Comparison of ENCODE assay signal across 19 cellular contexts in the genomic region with DNA sequence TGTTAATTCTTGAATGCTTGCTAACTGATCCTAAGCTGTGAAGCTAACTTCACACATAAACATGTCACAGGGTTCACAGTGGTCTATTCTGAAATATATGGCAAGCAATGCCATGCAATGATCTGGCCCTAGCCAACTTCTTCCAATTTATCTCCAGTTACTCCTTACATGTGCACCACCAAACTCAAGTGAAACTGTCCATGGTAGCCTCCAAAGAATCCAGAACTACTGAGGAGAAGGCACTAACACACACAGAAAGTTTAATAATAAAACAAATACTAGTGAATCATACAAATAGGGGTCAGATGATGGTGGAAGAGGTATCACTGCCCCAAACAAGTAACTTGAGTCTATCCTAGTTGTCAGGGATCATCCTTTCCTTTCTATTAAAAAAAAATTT.
DNase-seq lines count a peak whose midpoint lies in the region; ATAC-seq and TF ChIP-seq lines count a peak whose summit lies in the region.
"Had no signal": no experiment of that assay in that cellular context is flagged by ENCODE, and none has a peak within 500 bp of the region (broad histone marks: within the 10 kb centered on the region; RNA-seq: fewer than 3 reads in every experiment).

No MANE protein-coding gene starts in this region.

- H3K27me3 ChIP-seq in Caco-2 (replicated peaks; ENCODE audit: control insufficient read depth, insufficient read depth, low read length) (no peaks in the 10 kb centered on the region), trophoblast cell (ENCODE audit: insufficient read depth, low read length) (no peaks in the 10 kb centered on the region)
- H3K27me3 ChIP-seq in CD4-positive, alpha-beta memory T cell (ENCODE audit: insufficient read depth, low read length), result no peaks in the 10 kb centered on the region
- H3K27me3 ChIP-seq: BLaER1 had no signal

- TF ChIP-seq RAD21 in Ishikawa (IDR thresholded peaks at IDR 0.05; ENCODE audit: low read depth), result no peak

- H3K9me3 ChIP-seq in Caco-2 (peaks cover 10% of the 10 kb centered on the region), trophoblast cell (ENCODE audit: insufficient read depth, low read depth, low read length) (no peaks in the 10 kb centered on the region)
- no peaks in the 10 kb centered on the region for H3K9me3 ChIP-seq in CD4-positive, alpha-beta memory T cell (ENCODE audit: control insufficient read depth in 1 of 2, low read length in 2 of 2)

- peaks cover 38% of the 10 kb centered on the region for H3K79me1 ChIP-seq in trophoblast cell (ENCODE audit: low read length)

- ATAC-seq in left lobe of liver (no peak), HG02623 (IDR thresholded peaks at IDR 0.05; ENCODE audit: unreplicated experiment) (no peak)
- ATAC-seq: GM23338, HCT116 had no signal

- no peak overlapping the region for H2BK120ac ChIP-seq in trophoblast cell (ENCODE audit: insufficient read depth, low read length, poor library complexity)

- H3K4me2 ChIP-seq in trophoblast cell (ENCODE audit: low read length), result no peak overlapping the region
- H3K4me2 ChIP-seq: BLaER1, GM23338 had no signal

- H3K36me3 Mint-ChIP-seq in Caco-2 (ENCODE audit: insufficient read depth, unreplicated experiment) (peaks cover 6% of the 10 kb centered on the region), HFFc6 (ENCODE audit: low read depth) (0 out of 2 replicates have a peak, but pooled peaks cover 2% of the 10 kb centered on the region)
- H3K36me3 Mint-ChIP-seq in CD4-positive, alpha-beta memory T cell, result peaks cover 0 to 4% of the 10 kb centered on the region in 2 donors
- H3K36me3 Mint-ChIP-seq: CD4-positive, CD25-positive, alpha-beta regulatory T cell had no signal

- H3K4me1 Mint-ChIP-seq in Caco-2 (ENCODE audit: low read depth, unreplicated experiment), result peaks cover 39% of the 10 kb centered on the region
- no peaks in the 10 kb centered on the region for H3K4me1 Mint-ChIP-seq in HFFc6 (ENCODE audit: low read depth)
- peaks cover 0 to 3% (median 0%) of the 10 kb centered on the region in 4 donors for H3K4me1 Mint-ChIP-seq in CD4-positive, alpha-beta memory T cell
- H3K4me1 Mint-ChIP-seq: CD4-positive, CD25-positive, alpha-beta regulatory T cell; CD8-positive, alpha-beta memory T cell had no signal

- H3K23ac ChIP-seq in trophoblast cell (ENCODE audit: low read length), result no peak overlapping the region

- no peak overlapping the region for H4K12ac ChIP-seq in trophoblast cell (ENCODE audit: low read depth, low read length)

- intact Hi-C loops in Caco-2 (cut with micrococcal nuclease; ENCODE audit: unreplicated experiment), result loop anchor here (10.0 kb wide), 3 partner anchors 126 to 364 kb away; a partner anchor contains a TSS
- intact Hi-C loops in CD4-positive, alpha-beta memory T cell (cut with micrococcal nuclease), result no loop called here

- peaks cover 38% of the 10 kb centered on the region for H3K4me1 ChIP-seq in Caco-2
- peaks cover 23 to 47% of the 10 kb centered on the region in 2 experiments for H3K4me1 ChIP-seq in trophoblast cell (ENCODE audit: control insufficient read depth in 1 of 2, insufficient read depth in 2 of 2, low read length in 2 of 2)
- H3K4me1 ChIP-seq in CD4-positive, alpha-beta memory T cell (ENCODE audit: insufficient read depth, low read length), result no peaks in the 10 kb centered on the region

- H3K27me3 Mint-ChIP-seq in Caco-2 (ENCODE audit: insufficient read depth, unreplicated experiment) (no peaks in the 10 kb centered on the region), HFFc6 (ENCODE audit: insufficient read depth) (peaks cover 3% of the 10 kb centered on the region)
- no peaks in the 10 kb centered on the region for H3K27me3 Mint-ChIP-seq in CD4-positive, alpha-beta memory T cell

- no peak overlapping the region for H3K14ac ChIP-seq in trophoblast cell (ENCODE audit: low read length)

- H3K4ac ChIP-seq in trophoblast cell (ENCODE audit: low read depth, low read length), result no peak overlapping the region

- TF ChIP-seq EP300 in Ishikawa (IDR thresholded peaks at IDR 0.05; ENCODE audit: borderline replicate concordance), result no peak

- no peak overlapping the region for H2AK5ac ChIP-seq in trophoblast cell (ENCODE audit: low read length)

- H2AFZ ChIP-seq in trophoblast cell (ENCODE audit: insufficient read depth, low read length, poor library complexity), result no peak overlapping the region
- H2AFZ ChIP-seq: GM23338 had no signal

- POLR2A ChIA-PET in Caco-2 (lab: Charles Lee), result no interaction called here
- POLR2A ChIA-PET in CD4-positive, alpha-beta memory T cell (lab: Charles Lee; ENCODE audit: partially characterized antibody), result no interaction called here

- no peak overlapping the region for H4K8ac ChIP-seq in trophoblast cell (ENCODE audit: low read depth, low read length)

- no peak overlapping the region for H3K18ac ChIP-seq in trophoblast cell (ENCODE audit: low read length)

- CTCF ChIA-PET in Caco-2 (lab: Charles Lee), result no interaction called here
- CTCF ChIA-PET in CD4-positive, alpha-beta memory T cell (lab: Charles Lee; ENCODE audit: partially characterized antibody), result no interaction called here

- H3K27ac ChIP-seq in trophoblast cell (ENCODE audit: low read depth, low read length), result no peak overlapping the region
- no peak overlapping the region for H3K27ac ChIP-seq in CD4-positive, alpha-beta memory T cell (ENCODE audit: low read depth, low read length)
- H3K27ac ChIP-seq: BLaER1, C4-2B had no signal

- TF ChIP-seq CTCF in Caco-2 (IDR thresholded peaks at IDR 0.05; ENCODE audit: insufficient read depth in 1 of 2, low read depth in 1 of 2, low read length in 1 of 2, severe bottlenecking in 1 of 2, unreplicated experiment in 1 of 2), result no peak
- no peak for TF ChIP-seq CTCF in HFFc6 (IDR thresholded peaks at IDR 0.05)

- H3K9me3 Mint-ChIP-seq in Caco-2 (ENCODE audit: unreplicated experiment) (no peaks in the 10 kb centered on the region), HFFc6 (peaks cover 33% of the 10 kb centered on the region)
- peaks cover 0 to 5% (median 0%) of the 10 kb centered on the region in 8 donors for H3K9me3 Mint-ChIP-seq in CD4-positive, alpha-beta memory T cell

- H2BK5ac ChIP-seq in trophoblast cell (ENCODE audit: low read depth, low read length, poor library complexity), result no peak overlapping the region

- BruUV-seq in Caco-2 (replicated peaks; lab: Mats Ljungman, UMichigan), result no TSS peak

- H3K4me3 ChIP-seq in Caco-2 (ENCODE audit: low read depth, low read length), result no peak overlapping the region
- no peak overlapping the region for H3K4me3 ChIP-seq in trophoblast cell (ENCODE audit: low read depth, low read length)
- H3K4me3 ChIP-seq in CD4-positive, alpha-beta memory T cell (ENCODE audit: low read length in 2 of 2), result no peak overlapping the region
- H3K4me3 ChIP-seq: BLaER1, GM23338 had no signal

- peaks cover 3% of the 10 kb centered on the region for H3K79me2 ChIP-seq in trophoblast cell (ENCODE audit: control insufficient read depth, insufficient read depth, low read length, poor library complexity)

- H2BK12ac ChIP-seq in trophoblast cell (ENCODE audit: low read length), result no peak overlapping the region

- DNase-seq in Caco-2, result no peak
- peak; percentile 6 for DNase-seq in left lobe of liver (ENCODE audit: low spot score)
- peak in 1 of 2 donors; percentile 4 for DNase-seq in trophoblast cell
- DNase-seq in HFFc6, result no peak
- DNase-seq in CD4-positive, alpha-beta memory T cell, result no peak
- DNase-seq: Calu3; CD4-positive, CD25-positive, alpha-beta regulatory T cell; CD8-positive, alpha-beta memory T cell; DMS53; DMS79 treated with DMSO at 0.1 percent for 48 hours; GF-D8 had no signal

- H3K27ac Mint-ChIP-seq in Caco-2 (ENCODE audit: unreplicated experiment), result peak overlapping the region; percentile 26
- H3K27ac Mint-ChIP-seq in HFFc6, result no peak overlapping the region
- H3K27ac Mint-ChIP-seq in CD4-positive, alpha-beta memory T cell, result no peak overlapping the region
- H3K27ac Mint-ChIP-seq: B cell; CD8-positive, alpha-beta memory T cell had no signal

- H4K91ac ChIP-seq in trophoblast cell (ENCODE audit: low read depth, low read length), result peak overlapping the region; percentile 27

- H3K4me3 Mint-ChIP-seq in Caco-2 (ENCODE audit: unreplicated experiment) (no peak overlapping the region), HFFc6 (no peak overlapping the region)
- no peak overlapping the region for H3K4me3 Mint-ChIP-seq in CD4-positive, alpha-beta memory T cell
- H3K4me3 Mint-ChIP-seq: B cell; CD4-positive, CD25-positive, alpha-beta regulatory T cell; CD8-positive, alpha-beta memory T cell; GM23338; H9 had no signal

- H3K9ac ChIP-seq in trophoblast cell (ENCODE audit: low read length), result no peak overlapping the region
- H3K9ac ChIP-seq: BLaER1 had no signal

- H3K36me3 ChIP-seq in Caco-2 (ENCODE audit: control insufficient read depth, insufficient read depth, low read length) (no peaks in the 10 kb centered on the region), trophoblast cell (ENCODE audit: control insufficient read depth in 1 of 2, insufficient read depth in 2 of 2, low read length in 2 of 2) (no peaks in the 10 kb centered on the region)
- no peaks in the 10 kb centered on the region for H3K36me3 ChIP-seq in CD4-positive, alpha-beta memory T cell (ENCODE audit: insufficient read depth, low read length)
- H3K36me3 ChIP-seq: BLaER1 had no signal

TF ChIP-seq in Ishikawa, 13 proteins besides CTCF, POLR2A, EP300 and RAD21:
- TF ChIP-seq EGR1 (IDR thresholded peaks at IDR 0.05), result no peak
- no peak for TF ChIP-seq NFIC (IDR thresholded peaks at IDR 0.05)
- TF ChIP-seq, protein P1, sequence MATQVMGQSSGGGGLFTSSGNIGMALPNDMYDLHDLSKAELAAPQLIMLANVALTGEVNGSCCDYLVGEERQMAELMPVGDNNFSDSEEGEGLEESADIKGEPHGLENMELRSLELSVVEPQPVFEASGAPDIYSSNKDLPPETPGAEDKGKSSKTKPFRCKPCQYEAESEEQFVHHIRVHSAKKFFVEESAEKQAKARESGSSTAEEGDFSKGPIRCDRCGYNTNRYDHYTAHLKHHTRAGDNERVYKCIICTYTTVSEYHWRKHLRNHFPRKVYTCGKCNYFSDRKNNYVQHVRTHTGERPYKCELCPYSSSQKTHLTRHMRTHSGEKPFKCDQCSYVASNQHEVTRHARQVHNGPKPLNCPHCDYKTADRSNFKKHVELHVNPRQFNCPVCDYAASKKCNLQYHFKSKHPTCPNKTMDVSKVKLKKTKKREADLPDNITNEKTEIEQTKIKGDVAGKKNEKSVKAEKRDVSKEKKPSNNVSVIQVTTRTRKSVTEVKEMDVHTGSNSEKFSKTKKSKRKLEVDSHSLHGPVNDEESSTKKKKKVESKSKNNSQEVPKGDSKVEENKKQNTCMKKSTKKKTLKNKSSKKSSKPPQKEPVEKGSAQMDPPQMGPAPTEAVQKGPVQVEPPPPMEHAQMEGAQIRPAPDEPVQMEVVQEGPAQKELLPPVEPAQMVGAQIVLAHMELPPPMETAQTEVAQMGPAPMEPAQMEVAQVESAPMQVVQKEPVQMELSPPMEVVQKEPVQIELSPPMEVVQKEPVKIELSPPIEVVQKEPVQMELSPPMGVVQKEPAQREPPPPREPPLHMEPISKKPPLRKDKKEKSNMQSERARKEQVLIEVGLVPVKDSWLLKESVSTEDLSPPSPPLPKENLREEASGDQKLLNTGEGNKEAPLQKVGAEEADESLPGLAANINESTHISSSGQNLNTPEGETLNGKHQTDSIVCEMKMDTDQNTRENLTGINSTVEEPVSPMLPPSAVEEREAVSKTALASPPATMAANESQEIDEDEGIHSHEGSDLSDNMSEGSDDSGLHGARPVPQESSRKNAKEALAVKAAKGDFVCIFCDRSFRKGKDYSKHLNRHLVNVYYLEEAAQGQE (IDR thresholded peaks at IDR 0.05; ENCODE audit: low read depth), result peak; percentile 60
- no peak for TF ChIP-seq CEBPB (IDR thresholded peaks at IDR 0.05)
